Comparison of ENCODE assay signal across 1 cellular context in genomic region chr3:41095702-41096101, GRCh38.
A peak's percentile ranks its signal among the peaks of the same experiment; 100 is the strongest.
TF ChIP-seq lines count a peak whose summit lies in the region.

No MANE protein-coding gene starts in this region.

TF ChIP-seq in K562, 482 proteins besides CTCF, POLR2A, EP300 and RAD21 (continued from another document):
- no peak for TF ChIP-seq PBX2 (CRISPR knock-in tag; IDR thresholded peaks at IDR 0.05; ENCODE audit: low read depth)
- 0 out of 2 replicates have a peak, but pooled peaks have one; percentile 7 for TF ChIP-seq PBX2 (tag; conservative IDR thresholded peaks at IDR 0.05; ENCODE audit: low read depth)
- TF ChIP-seq DEAF1 (CRISPR knock-in tag; IDR thresholded peaks at IDR 0.05) = peak; percentile 72
- no peak for TF ChIP-seq MTF1 (CRISPR knock-in tag; IDR thresholded peaks at IDR 0.05; ENCODE audit: borderline replicate concordance)
- no peak for TF ChIP-seq CCNT2 (IDR thresholded peaks at IDR 0.05; ENCODE audit: borderline replicate concordance, extremely low read depth, insufficient read length, low read depth, low read length)
- no peak for TF ChIP-seq NR4A1 (CRISPR knock-in tag; IDR thresholded peaks at IDR 0.05)
- TF ChIP-seq NR4A1 (tag; IDR thresholded peaks at IDR 0.05) = 0 out of 2 replicates have a peak, but pooled peaks have one; percentile 26
- no peak for TF ChIP-seq RFX5 (IDR thresholded peaks at IDR 0.05; ENCODE audit: low read depth, low read length)
- no peak for TF ChIP-seq ZNF609 (CRISPR knock-in tag; IDR thresholded peaks at IDR 0.05; ENCODE audit: borderline replicate concordance)
- peak; percentile 94 for TF ChIP-seq MAFG (tag; conservative IDR thresholded peaks at IDR 0.05)
- peak; percentile 82 for TF ChIP-seq C11orf30 (IDR thresholded peaks at IDR 0.05; ENCODE audit: low read depth)
- no peak for TF ChIP-seq POU5F1 (IDR thresholded peaks at IDR 0.05; ENCODE audit: borderline replicate concordance, low read depth, low read length, partially characterized antibody)
- TF ChIP-seq GTF2F1 (IDR thresholded peaks at IDR 0.05; ENCODE audit: low read depth, low read length) = no peak
- no peak for TF ChIP-seq ARID3B (CRISPR knock-in tag; IDR thresholded peaks at IDR 0.05; ENCODE audit: borderline replicate concordance)
- peak; percentile 80 for TF ChIP-seq MAFK (IDR thresholded peaks at IDR 0.05; ENCODE audit: low read length)
- TF ChIP-seq ID3 (CRISPR knock-in tag; IDR thresholded peaks at IDR 0.05) = no peak
- TF ChIP-seq ID3 (tag; IDR thresholded peaks at IDR 0.05) = no peak
- TF ChIP-seq ZNF316 (IDR thresholded peaks at IDR 0.05) = peak; percentile 77
- TF ChIP-seq TEAD2 (tag; IDR thresholded peaks at IDR 0.05) = peak; percentile 61; the same call in 1 of the 2 replicates
- TF ChIP-seq NFE2L1 (tag; IDR thresholded peaks at IDR 0.05; ENCODE audit: borderline replicate concordance, low read depth) = peak; percentile 64
- TF ChIP-seq MEIS2 (IDR thresholded peaks at IDR 0.05; ENCODE audit: partially characterized antibody) = no peak
- no peak for TF ChIP-seq ATF2 (CRISPR knock-in tag; IDR thresholded peaks at IDR 0.05)
- no peak for TF ChIP-seq ZNF740 (CRISPR knock-in tag; IDR thresholded peaks at IDR 0.05)
- TF ChIP-seq ZNF740 (tag; IDR thresholded peaks at IDR 0.05) = no peak
- TF ChIP-seq TEAD4 (IDR thresholded peaks at IDR 0.05; ENCODE audit: low read length) = 0 out of 2 replicates have a peak, but pooled peaks have one; percentile 21
- TF ChIP-seq TEAD4 (CRISPR knock-in tag; IDR thresholded peaks at IDR 0.05; ENCODE audit: borderline replicate concordance) = no peak
- no peak for TF ChIP-seq MTA2 (IDR thresholded peaks at IDR 0.05; ENCODE audit: low read depth)
- TF ChIP-seq ADNP (tag; IDR thresholded peaks at IDR 0.05) = no peak
- TF ChIP-seq E2F4 (CRISPR knock-in tag; IDR thresholded peaks at IDR 0.05; ENCODE audit: low read depth) = no peak
